Comparison of ENCODE assay signal across 1 cellular context in the genomic region with DNA sequence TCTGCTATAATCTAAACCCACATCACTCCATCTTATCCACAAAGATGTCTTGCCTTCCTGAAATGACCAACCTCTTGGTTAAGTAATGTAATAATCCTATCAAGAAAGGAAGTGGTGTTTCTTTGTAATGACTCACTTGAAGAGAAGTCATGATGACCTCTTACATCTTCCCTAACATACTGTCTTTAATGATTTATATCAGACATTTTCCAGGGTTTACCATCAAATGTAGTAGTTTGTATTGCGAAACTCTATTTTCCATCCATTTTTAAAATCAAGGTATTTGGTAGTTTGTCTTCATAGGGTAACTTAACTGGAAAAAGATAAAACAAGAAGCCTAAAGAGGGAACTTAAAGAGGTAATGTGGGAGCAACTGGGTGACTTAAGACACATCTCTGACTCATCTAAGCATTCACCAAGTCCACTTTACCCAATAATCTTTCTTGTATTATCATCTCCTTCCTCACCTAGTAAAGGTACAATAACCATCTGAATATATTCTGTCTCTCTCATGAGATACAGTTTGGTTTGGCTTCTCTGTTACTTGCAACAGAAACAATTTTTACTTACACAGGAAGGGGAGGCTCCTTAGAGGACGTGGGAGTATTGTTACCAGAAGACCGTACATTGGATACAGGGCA.
TF ChIP-seq lines count a peak whose summit lies in the region.

No MANE protein-coding gene starts in this region.

TF ChIP-seq in GM12878, 131 proteins besides CTCF, POLR2A, EP300 and RAD21 (continued from another document and continues in another):
- TF ChIP-seq E2F8 (IDR thresholded peaks at IDR 0.05; ENCODE audit: low read depth, partially characterized antibody) (no peak), POLR2AphosphoS2 (IDR thresholded peaks at IDR 0.05; ENCODE audit: low read depth, low read length) (no peak), YBX1 (IDR thresholded peaks at IDR 0.05) (no peak), CBX5 (IDR thresholded peaks at IDR 0.05; ENCODE audit: low read depth) (no peak), NFYA (IDR thresholded peaks at IDR 0.05; ENCODE audit: borderline replicate concordance, low read depth, low read length) (no peak), IRF4 (IDR thresholded peaks at IDR 0.05; ENCODE audit: low read depth, low read length) (peak; percentile 80), BHLHE40 (IDR thresholded peaks at IDR 0.05; ENCODE audit: borderline replicate concordance in 1 of 2, low read depth in 2 of 2, low read length in 1 of 2) (no peak), ZNF24 (IDR thresholded peaks at IDR 0.05) (no peak), GATAD2B (conservative IDR thresholded peaks at IDR 0.05; ENCODE audit: low read depth) (no peak; the same call in 1 of the 2 replicates), RUNX3 (IDR thresholded peaks at IDR 0.05; ENCODE audit: low read length) (peak; percentile 97), RAD51 (IDR thresholded peaks at IDR 0.05) (no peak), SUZ12 (IDR thresholded peaks at IDR 0.05; ENCODE audit: unreplicated experiment) (no peak), FOXM1 (IDR thresholded peaks at IDR 0.05; ENCODE audit: low read depth, low read length) (peak; percentile 93), SMC3 (IDR thresholded peaks at IDR 0.05; ENCODE audit: borderline replicate concordance, low read length) (no peak), NFIC (IDR thresholded peaks at IDR 0.05; ENCODE audit: low read depth, low read length) (peak; percentile 99), TCF3 (IDR thresholded peaks at IDR 0.05; ENCODE audit: borderline replicate concordance, insufficient read depth, low read depth, low read length) (no peak), PAX5 (IDR thresholded peaks at IDR 0.05; ENCODE audit: borderline replicate concordance, low read depth, low read length) (0 out of 2 replicates have a peak, but pooled peaks have one; percentile 15), HDAC2 (IDR thresholded peaks at IDR 0.05) (no peak), JUNB (IDR thresholded peaks at IDR 0.05) (peak; percentile 97), MYB (IDR thresholded peaks at IDR 0.05; ENCODE audit: borderline replicate concordance, low read depth, low read length) (no peak), ZBED1 (IDR thresholded peaks at IDR 0.05; ENCODE audit: borderline replicate concordance) (peak; percentile 85; the same call in 1 of the 2 replicates), IKZF2 (IDR thresholded peaks at IDR 0.05) (peak; percentile 72 to 79), NBN (IDR thresholded peaks at IDR 0.05) (no peak), SPI1 (IDR thresholded peaks at IDR 0.05; ENCODE audit: borderline replicate concordance, insufficient read depth, low read depth, low read length) (peak; percentile 81), NRF1 (conservative IDR thresholded peaks at IDR 0.05; ENCODE audit: low read depth, low read length) (no peak), NR2F1 (conservative IDR thresholded peaks at IDR 0.05) (peak; percentile 68), NR2C1 (IDR thresholded peaks at IDR 0.05) (no peak), ZNF384 (IDR thresholded peaks at IDR 0.05; ENCODE audit: borderline replicate concordance, low read depth, low read length) (no peak), CHD2 (IDR thresholded peaks at IDR 0.05; ENCODE audit: borderline replicate concordance, low read depth, low read length) (no peak), CHD1 (IDR thresholded peaks at IDR 0.05; ENCODE audit: low read depth, low read length) (no peak), CREM (IDR thresholded peaks at IDR 0.05; ENCODE audit: low read depth) (peak; percentile 76), KAT2A (conservative IDR thresholded peaks at IDR 0.05; ENCODE audit: control insufficient read depth, low read depth, low read length) (no peak), BCL11A (IDR thresholded peaks at IDR 0.05; ENCODE audit: low read depth, low read length) (peak; percentile 92; the same call in 1 of the 2 replicates), GABPA (IDR thresholded peaks at IDR 0.05; ENCODE audit: low read depth) (peak; percentile 46; the same call in 1 of the 2 replicates), MEF2B (IDR thresholded peaks at IDR 0.05; ENCODE audit: partially characterized antibody, poor library complexity, severe bottlenecking) (peak; percentile 11), DPF2 (IDR thresholded peaks at IDR 0.05) (peak; percentile 58; the same call in 1 of the 2 replicates), ETV6 (conservative IDR thresholded peaks at IDR 0.05 in 1 of 2, IDR thresholded peaks at IDR 0.05 in 1 of 2; ENCODE audit: borderline replicate concordance in 1 of 2, low read depth in 1 of 2) (peak in 1 of 2 experiments; percentile 86; a peak in 2 of 4 replicates), CBX3 (IDR thresholded peaks at IDR 0.05; ENCODE audit: borderline replicate concordance, low read depth) (no peak), MYC (IDR thresholded peaks at IDR 0.05; ENCODE audit: insufficient read depth, insufficient read length, insufficient replicate concordance, low read length, severe bottlenecking) (no peak), CBFB (IDR thresholded peaks at IDR 0.05; ENCODE audit: low read depth) (peak; percentile 65; the same call in 1 of the 2 replicates), ASH2L (IDR thresholded peaks at IDR 0.05; ENCODE audit: borderline replicate concordance, low read depth) (no peak), RELA (IDR thresholded peaks at IDR 0.05; ENCODE audit: borderline replicate concordance, partially characterized antibody) (no peak), POLR2AphosphoS5 (IDR thresholded peaks at IDR 0.05; ENCODE audit: low read length) (no peak), ZBTB4 (CRISPR knock-in tag; IDR thresholded peaks at IDR 0.05) (no peak), POU2F2 (IDR thresholded peaks at IDR 0.05; ENCODE audit: borderline replicate concordance, low read depth, low read length) (no peak), STAT3 (IDR thresholded peaks at IDR 0.05; ENCODE audit: low read depth, low read length) (no peak)
- TF ChIP-seq, protein P1, sequence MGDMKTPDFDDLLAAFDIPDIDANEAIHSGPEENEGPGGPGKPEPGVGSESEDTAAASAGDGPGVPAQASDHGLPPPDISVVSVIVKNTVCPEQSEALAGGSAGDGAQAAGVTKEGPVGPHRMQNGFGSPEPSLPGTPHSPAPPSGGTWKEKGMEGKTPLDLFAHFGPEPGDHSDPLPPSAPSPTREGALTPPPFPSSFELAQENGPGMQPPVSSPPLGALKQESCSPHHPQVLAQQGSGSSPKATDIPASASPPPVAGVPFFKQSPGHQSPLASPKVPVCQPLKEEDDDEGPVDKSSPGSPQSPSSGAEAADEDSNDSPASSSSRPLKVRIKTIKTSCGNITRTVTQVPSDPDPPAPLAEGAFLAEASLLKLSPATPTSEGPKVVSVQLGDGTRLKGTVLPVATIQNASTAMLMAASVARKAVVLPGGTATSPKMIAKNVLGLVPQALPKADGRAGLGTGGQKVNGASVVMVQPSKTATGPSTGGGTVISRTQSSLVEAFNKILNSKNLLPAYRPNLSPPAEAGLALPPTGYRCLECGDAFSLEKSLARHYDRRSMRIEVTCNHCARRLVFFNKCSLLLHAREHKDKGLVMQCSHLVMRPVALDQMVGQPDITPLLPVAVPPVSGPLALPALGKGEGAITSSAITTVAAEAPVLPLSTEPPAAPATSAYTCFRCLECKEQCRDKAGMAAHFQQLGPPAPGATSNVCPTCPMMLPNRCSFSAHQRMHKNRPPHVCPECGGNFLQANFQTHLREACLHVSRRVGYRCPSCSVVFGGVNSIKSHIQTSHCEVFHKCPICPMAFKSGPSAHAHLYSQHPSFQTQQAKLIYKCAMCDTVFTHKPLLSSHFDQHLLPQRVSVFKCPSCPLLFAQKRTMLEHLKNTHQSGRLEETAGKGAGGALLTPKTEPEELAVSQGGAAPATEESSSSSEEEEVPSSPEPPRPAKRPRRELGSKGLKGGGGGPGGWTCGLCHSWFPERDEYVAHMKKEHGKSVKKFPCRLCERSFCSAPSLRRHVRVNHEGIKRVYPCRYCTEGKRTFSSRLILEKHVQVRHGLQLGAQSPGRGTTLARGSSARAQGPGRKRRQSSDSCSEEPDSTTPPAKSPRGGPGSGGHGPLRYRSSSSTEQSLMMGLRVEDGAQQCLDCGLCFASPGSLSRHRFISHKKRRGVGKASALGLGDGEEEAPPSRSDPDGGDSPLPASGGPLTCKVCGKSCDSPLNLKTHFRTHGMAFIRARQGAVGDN (IDR thresholded peaks at IDR 0.05), result peak; percentile 14; the same call in 1 of the 2 replicates
- TF ChIP-seq, protein P2, sequence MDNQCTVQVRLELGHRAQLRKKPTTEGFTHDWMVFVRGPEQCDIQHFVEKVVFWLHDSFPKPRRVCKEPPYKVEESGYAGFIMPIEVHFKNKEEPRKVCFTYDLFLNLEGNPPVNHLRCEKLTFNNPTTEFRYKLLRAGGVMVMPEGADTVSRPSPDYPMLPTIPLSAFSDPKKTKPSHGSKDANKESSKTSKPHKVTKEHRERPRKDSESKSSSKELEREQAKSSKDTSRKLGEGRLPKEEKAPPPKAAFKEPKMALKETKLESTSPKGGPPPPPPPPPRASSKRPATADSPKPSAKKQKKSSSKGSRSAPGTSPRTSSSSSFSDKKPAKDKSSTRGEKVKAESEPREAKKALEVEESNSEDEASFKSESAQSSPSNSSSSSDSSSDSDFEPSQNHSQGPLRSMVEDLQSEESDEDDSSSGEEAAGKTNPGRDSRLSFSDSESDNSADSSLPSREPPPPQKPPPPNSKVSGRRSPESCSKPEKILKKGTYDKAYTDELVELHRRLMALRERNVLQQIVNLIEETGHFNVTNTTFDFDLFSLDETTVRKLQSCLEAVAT (IDR thresholded peaks at IDR 0.05), result no peak
- TF ChIP-seq, protein P3, sequence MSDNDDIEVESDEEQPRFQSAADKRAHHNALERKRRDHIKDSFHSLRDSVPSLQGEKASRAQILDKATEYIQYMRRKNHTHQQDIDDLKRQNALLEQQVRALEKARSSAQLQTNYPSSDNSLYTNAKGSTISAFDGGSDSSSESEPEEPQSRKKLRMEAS (IDR thresholded peaks at IDR 0.05; ENCODE audit: low read depth, low read length), result no peak
- TF ChIP-seq, protein P4, sequence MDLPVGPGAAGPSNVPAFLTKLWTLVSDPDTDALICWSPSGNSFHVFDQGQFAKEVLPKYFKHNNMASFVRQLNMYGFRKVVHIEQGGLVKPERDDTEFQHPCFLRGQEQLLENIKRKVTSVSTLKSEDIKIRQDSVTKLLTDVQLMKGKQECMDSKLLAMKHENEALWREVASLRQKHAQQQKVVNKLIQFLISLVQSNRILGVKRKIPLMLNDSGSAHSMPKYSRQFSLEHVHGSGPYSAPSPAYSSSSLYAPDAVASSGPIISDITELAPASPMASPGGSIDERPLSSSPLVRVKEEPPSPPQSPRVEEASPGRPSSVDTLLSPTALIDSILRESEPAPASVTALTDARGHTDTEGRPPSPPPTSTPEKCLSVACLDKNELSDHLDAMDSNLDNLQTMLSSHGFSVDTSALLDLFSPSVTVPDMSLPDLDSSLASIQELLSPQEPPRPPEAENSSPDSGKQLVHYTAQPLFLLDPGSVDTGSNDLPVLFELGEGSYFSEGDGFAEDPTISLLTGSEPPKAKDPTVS (IDR thresholded peaks at IDR 0.05; ENCODE audit: low read depth, low read length), result no peak
- TF ChIP-seq, protein P5, sequence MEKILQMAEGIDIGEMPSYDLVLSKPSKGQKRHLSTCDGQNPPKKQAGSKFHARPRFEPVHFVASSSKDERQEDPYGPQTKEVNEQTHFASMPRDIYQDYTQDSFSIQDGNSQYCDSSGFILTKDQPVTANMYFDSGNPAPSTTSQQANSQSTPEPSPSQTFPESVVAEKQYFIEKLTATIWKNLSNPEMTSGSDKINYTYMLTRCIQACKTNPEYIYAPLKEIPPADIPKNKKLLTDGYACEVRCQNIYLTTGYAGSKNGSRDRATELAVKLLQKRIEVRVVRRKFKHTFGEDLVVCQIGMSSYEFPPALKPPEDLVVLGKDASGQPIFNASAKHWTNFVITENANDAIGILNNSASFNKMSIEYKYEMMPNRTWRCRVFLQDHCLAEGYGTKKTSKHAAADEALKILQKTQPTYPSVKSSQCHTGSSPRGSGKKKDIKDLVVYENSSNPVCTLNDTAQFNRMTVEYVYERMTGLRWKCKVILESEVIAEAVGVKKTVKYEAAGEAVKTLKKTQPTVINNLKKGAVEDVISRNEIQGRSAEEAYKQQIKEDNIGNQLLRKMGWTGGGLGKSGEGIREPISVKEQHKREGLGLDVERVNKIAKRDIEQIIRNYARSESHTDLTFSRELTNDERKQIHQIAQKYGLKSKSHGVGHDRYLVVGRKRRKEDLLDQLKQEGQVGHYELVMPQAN (conservative IDR thresholded peaks at IDR 0.05), result no peak
